In genomic region chr3:117532268-117532667, GRCh38 we compare ENCODE assay signal across 16 cellular contexts.
DNase-seq lines count a peak whose midpoint lies in the region; ATAC-seq lines count a peak whose summit lies in the region.
"Had no signal": no experiment of that assay in that cellular context is flagged by ENCODE, and none has a peak within 500 bp of the region (broad histone marks: within the 10 kb centered on the region; RNA-seq: fewer than 3 reads in every experiment).

No MANE protein-coding gene starts in this region.

- DNase-seq in Ammon's horn (ENCODE audit: low spot score) (peak; percentile 31), inferior parietal cortex (ENCODE audit: extremely low spot score) (peak; percentile 37), putamen (ENCODE audit: low spot score) (peak; percentile 35)
- no peak for DNase-seq in activated CD4-positive, alpha-beta T cell treated with anti-CD3 and anti-CD28 coated beads, Interleukin-2, amount 50 U/mL, for 4 hours
- DNase-seq: BE2C; CD4-positive, alpha-beta T cell; CD8-positive, alpha-beta memory T cell; DMS 273 treated with DMSO at 0.1 percent for 48 hours; DMS79; EL; GDM1; H7 had no signal

- ATAC-seq in HG03139 (IDR thresholded peaks at IDR 0.05; ENCODE audit: unreplicated experiment) (no peak), HG02798 (IDR thresholded peaks at IDR 0.05; ENCODE audit: poor library complexity, unreplicated experiment) (no peak)
- ATAC-seq: GM12878, HCT116 had no signal

Comparison
In these comparisons a context has a peak if more than half of its experiments do, and no peak if none do; other contexts are left out.
1. DNase-seq: peak in Ammon's horn (single experiment), inferior parietal cortex (single experiment) and putamen (single experiment); none in activated CD4-positive, alpha-beta T cell treated with anti-CD3 and anti-CD28 coated beads, Interleukin-2, amount 50 U/mL, for 4 hours (0 of 2).